17 cellular contexts compared by ENCODE assay signal in the genomic region with DNA sequence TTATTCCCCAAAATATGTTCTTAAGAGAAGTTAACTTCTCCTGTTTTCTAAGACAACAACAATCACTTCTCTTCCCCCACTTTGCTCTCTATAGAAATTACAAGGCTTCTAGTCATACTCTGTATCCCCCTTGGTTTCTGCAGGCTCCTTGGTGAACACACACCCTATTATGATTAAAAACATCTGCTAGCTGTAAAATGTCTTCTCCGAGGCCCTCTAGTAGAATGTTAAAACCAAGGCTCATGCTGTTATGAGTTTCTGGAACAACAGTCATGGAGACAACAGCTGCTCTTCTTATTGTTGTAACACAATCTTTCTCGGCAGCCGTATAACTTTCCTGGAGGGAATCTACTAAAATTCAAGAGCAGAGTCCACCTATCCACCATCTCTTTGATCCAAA.
A peak's percentile ranks its signal among the peaks of the same experiment; 100 is the strongest.
DNase-seq lines count a peak whose midpoint lies in the region; TF ChIP-seq lines count a peak whose summit lies in the region.
"Had no signal": no experiment of that assay in that cellular context is flagged by ENCODE, and none has a peak within 500 bp of the region (broad histone marks: within the 10 kb centered on the region; RNA-seq: fewer than 3 reads in every experiment).

No MANE protein-coding gene starts in this region.

- no peak overlapping the region for H3K27ac Mint-ChIP-seq in type B pancreatic cell

- peaks cover 3% of the 10 kb centered on the region for H3K9me3 ChIP-seq in adipocyte (ENCODE audit: control insufficient read depth, low read length)
- H3K9me3 ChIP-seq: A549 had no signal

- DNase-seq in AG20443 (ENCODE audit: low spot score) = peak; percentile 67
- DNase-seq in adipocyte (ENCODE audit: low read depth) = peak; percentile 68
- peak; percentile 33 for DNase-seq in left kidney (ENCODE audit: low read depth, low spot score)
- DNase-seq in smooth muscle cell of the brain vasculature (ENCODE audit: low read depth, low spot score) = peak; percentile 26
- DNase-seq in NCI-H187 treated with DMSO at 0.1 percent for 48 hours (lab: John Stamatoyannopoulos, UW) = no peak
- DNase-seq in type B pancreatic cell (ENCODE audit: extremely low spot score, unreplicated experiment) = no peak
- DNase-seq in anterior cingulate cortex (lab: John Stamatoyannopoulos, UW) = no peak
- DNase-seq: DMS79; MM.1S; NCI-H1092; NCI-H146; NCI-H2081 treated with DMSO at 0.1 percent for 48 hours; NCI-H510A; NCI-H748 treated with DMSO at 0.1 percent for 48 hours; NK-92 treated with Interleukin-12 subunit alpha and Interleukin-12 subunit beta, amount 100 ng/mL, for 24 hours had no signal

- H3K4me1 Mint-ChIP-seq in type B pancreatic cell (ENCODE audit: unreplicated experiment) = peaks cover 7% of the 10 kb centered on the region

- no peak overlapping the region for H3K4me3 ChIP-seq in adipocyte (ENCODE audit: low read length)
- H3K4me3 ChIP-seq: A549 had no signal

- H3K36me3 Mint-ChIP-seq in type B pancreatic cell = no peaks in the 10 kb centered on the region
- H3K36me3 Mint-ChIP-seq: CD14-positive monocyte had no signal

- H3K27me3 ChIP-seq in adipocyte (replicated peaks; ENCODE audit: control insufficient read depth, insufficient read depth, low read length) = no peaks in the 10 kb centered on the region

- no peak overlapping the region for H3K4me3 Mint-ChIP-seq in type B pancreatic cell
- H3K4me3 Mint-ChIP-seq: CD14-positive monocyte had no signal

- peaks cover 4% of the 10 kb centered on the region for H3K9me3 Mint-ChIP-seq in type B pancreatic cell

- peaks cover 3% of the 10 kb centered on the region for H3K27me3 Mint-ChIP-seq in type B pancreatic cell

- no peak for TF ChIP-seq CTCF in type B pancreatic cell (conservative IDR thresholded peaks at IDR 0.05)

- H3K4me1 ChIP-seq in adipocyte (ENCODE audit: control insufficient read depth, insufficient read depth, low read length) = peaks cover 11% of the 10 kb centered on the region
- H3K4me1 ChIP-seq: A549 had no signal

- H3K9ac ChIP-seq in adipocyte (ENCODE audit: low read length) = no peak overlapping the region

- no peaks in the 10 kb centered on the region for H3K36me3 ChIP-seq in adipocyte (ENCODE audit: control insufficient read depth, insufficient read depth, low read length, severe bottlenecking)

Comparison
In these comparisons a context has a peak if more than half of its experiments do, and no peak if none do; other contexts are left out.
1. DNase-seq: peak in AG20443 (single experiment), adipocyte (single experiment), left kidney (single experiment) and smooth muscle cell of the brain vasculature (single experiment); none in NCI-H187 treated with DMSO at 0.1 percent for 48 hours (single experiment), type B pancreatic cell (single experiment) and anterior cingulate cortex (0 of 58).